In the genomic region with DNA sequence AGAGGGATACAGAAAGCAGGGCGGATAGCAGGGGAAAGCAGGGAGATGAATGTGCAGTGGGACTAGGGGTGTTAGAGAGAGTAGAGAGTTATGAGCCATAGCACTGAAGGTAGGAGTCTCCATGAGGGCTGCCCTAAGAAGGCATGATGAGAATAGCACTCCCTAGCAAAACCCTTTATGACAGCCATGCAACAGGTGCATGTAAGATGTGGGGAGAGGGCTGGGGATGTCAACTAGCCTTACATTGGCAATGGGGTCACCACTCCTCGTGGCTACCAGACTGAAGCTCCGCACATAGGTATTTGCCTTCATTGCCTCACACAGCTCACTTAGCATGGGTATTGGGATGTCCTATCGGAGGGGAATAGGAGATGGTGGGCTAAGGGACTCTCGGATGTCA, we compare ENCODE assay signal across 2 cellular contexts.
TF ChIP-seq lines count a peak whose summit lies in the region.

No MANE protein-coding gene starts in this region.

TF ChIP-seq in WTC11, 78 proteins besides CTCF, POLR2A, EP300 and RAD21:
- TF ChIP-seq, protein P1, sequence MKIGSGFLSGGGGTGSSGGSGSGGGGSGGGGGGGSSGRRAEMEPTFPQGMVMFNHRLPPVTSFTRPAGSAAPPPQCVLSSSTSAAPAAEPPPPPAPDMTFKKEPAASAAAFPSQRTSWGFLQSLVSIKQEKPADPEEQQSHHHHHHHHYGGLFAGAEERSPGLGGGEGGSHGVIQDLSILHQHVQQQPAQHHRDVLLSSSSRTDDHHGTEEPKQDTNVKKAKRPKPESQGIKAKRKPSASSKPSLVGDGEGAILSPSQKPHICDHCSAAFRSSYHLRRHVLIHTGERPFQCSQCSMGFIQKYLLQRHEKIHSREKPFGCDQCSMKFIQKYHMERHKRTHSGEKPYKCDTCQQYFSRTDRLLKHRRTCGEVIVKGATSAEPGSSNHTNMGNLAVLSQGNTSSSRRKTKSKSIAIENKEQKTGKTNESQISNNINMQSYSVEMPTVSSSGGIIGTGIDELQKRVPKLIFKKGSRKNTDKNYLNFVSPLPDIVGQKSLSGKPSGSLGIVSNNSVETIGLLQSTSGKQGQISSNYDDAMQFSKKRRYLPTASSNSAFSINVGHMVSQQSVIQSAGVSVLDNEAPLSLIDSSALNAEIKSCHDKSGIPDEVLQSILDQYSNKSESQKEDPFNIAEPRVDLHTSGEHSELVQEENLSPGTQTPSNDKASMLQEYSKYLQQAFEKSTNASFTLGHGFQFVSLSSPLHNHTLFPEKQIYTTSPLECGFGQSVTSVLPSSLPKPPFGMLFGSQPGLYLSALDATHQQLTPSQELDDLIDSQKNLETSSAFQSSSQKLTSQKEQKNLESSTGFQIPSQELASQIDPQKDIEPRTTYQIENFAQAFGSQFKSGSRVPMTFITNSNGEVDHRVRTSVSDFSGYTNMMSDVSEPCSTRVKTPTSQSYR (CRISPR knock-in tag; IDR thresholded peaks at IDR 0.05) = no peak
- TF ChIP-seq SP1 (CRISPR knock-in tag; conservative IDR thresholded peaks at IDR 0.05) = no peak
- TF ChIP-seq, protein P2, sequence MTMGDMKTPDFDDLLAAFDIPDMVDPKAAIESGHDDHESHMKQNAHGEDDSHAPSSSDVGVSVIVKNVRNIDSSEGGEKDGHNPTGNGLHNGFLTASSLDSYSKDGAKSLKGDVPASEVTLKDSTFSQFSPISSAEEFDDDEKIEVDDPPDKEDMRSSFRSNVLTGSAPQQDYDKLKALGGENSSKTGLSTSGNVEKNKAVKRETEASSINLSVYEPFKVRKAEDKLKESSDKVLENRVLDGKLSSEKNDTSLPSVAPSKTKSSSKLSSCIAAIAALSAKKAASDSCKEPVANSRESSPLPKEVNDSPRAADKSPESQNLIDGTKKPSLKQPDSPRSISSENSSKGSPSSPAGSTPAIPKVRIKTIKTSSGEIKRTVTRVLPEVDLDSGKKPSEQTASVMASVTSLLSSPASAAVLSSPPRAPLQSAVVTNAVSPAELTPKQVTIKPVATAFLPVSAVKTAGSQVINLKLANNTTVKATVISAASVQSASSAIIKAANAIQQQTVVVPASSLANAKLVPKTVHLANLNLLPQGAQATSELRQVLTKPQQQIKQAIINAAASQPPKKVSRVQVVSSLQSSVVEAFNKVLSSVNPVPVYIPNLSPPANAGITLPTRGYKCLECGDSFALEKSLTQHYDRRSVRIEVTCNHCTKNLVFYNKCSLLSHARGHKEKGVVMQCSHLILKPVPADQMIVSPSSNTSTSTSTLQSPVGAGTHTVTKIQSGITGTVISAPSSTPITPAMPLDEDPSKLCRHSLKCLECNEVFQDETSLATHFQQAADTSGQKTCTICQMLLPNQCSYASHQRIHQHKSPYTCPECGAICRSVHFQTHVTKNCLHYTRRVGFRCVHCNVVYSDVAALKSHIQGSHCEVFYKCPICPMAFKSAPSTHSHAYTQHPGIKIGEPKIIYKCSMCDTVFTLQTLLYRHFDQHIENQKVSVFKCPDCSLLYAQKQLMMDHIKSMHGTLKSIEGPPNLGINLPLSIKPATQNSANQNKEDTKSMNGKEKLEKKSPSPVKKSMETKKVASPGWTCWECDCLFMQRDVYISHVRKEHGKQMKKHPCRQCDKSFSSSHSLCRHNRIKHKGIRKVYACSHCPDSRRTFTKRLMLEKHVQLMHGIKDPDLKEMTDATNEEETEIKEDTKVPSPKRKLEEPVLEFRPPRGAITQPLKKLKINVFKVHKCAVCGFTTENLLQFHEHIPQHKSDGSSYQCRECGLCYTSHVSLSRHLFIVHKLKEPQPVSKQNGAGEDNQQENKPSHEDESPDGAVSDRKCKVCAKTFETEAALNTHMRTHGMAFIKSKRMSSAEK (CRISPR knock-in tag; IDR thresholded peaks at IDR 0.05; ENCODE audit: borderline replicate concordance) = no peak
- no peak for TF ChIP-seq CREB1 (CRISPR knock-in tag; IDR thresholded peaks at IDR 0.05)
- TF ChIP-seq, protein P3, sequence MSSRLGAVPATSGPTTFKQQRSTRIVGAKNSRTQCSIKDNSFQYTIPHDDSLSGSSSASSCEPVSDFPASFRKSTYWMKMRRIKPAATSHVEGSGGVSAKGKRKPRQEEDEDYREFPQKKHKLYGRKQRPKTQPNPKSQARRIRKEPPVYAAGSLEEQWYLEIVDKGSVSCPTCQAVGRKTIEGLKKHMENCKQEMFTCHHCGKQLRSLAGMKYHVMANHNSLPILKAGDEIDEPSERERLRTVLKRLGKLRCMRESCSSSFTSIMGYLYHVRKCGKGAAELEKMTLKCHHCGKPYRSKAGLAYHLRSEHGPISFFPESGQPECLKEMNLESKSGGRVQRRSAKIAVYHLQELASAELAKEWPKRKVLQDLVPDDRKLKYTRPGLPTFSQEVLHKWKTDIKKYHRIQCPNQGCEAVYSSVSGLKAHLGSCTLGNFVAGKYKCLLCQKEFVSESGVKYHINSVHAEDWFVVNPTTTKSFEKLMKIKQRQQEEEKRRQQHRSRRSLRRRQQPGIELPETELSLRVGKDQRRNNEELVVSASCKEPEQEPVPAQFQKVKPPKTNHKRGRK (CRISPR knock-in tag; IDR thresholded peaks at IDR 0.05; ENCODE audit: borderline replicate concordance) = no peak
- TF ChIP-seq CBFB (CRISPR knock-in tag; IDR thresholded peaks at IDR 0.05; ENCODE audit: low read depth) = no peak
- no peak for TF ChIP-seq RORB (CRISPR knock-in tag; IDR thresholded peaks at IDR 0.05)
- TF ChIP-seq MXD4 (CRISPR knock-in tag; IDR thresholded peaks at IDR 0.05; ENCODE audit: borderline replicate concordance) = no peak
TF ChIP-seq in WTC11: peak in this region for 0.

TF ChIP-seq in endothelial cell of umbilical vein, 7 proteins besides CTCF, POLR2A, EP300 and RAD21:
- TF ChIP-seq JUN (IDR thresholded peaks at IDR 0.05; ENCODE audit: borderline replicate concordance, insufficient read depth, insufficient read length, low read depth) (no peak), FOS (IDR thresholded peaks at IDR 0.05; ENCODE audit: borderline replicate concordance, insufficient read depth, low read length) (no peak), EZH2 (IDR thresholded peaks at IDR 0.05; ENCODE audit: borderline replicate concordance, low read depth, low read length, severe bottlenecking) (no peak), MYC (IDR thresholded peaks at IDR 0.05; ENCODE audit: low read depth, low read length) (no peak), GATA2 (IDR thresholded peaks at IDR 0.05; ENCODE audit: insufficient read depth, insufficient read length, low read depth, low read length) (no peak), POLR2AphosphoS5 (IDR thresholded peaks at IDR 0.05; ENCODE audit: insufficient read depth, low read depth, low read length) (peak; percentile 24)
- TF ChIP-seq, protein P4, sequence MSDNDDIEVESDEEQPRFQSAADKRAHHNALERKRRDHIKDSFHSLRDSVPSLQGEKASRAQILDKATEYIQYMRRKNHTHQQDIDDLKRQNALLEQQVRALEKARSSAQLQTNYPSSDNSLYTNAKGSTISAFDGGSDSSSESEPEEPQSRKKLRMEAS (IDR thresholded peaks at IDR 0.05; ENCODE audit: insufficient read depth, insufficient read length) = no peak
TF ChIP-seq in endothelial cell of umbilical vein: peak in this region for 1.
